16 cellular contexts compared by ENCODE assay signal in genomic region chr18:5197461-5197860, GRCh38. TPM values are rescaled to one million over a fixed set of nuclear protein-coding genes. Genes with fewer than 3 reads are reported as not detected.
DNase-seq lines count a peak whose midpoint lies in the region; ATAC-seq and TF ChIP-seq lines count a peak whose summit lies in the region.
"Had no signal": no experiment of that assay in that cellular context is flagged by ENCODE, and none has a peak within 500 bp of the region (broad histone marks: within the 10 kb centered on the region; RNA-seq: fewer than 3 reads in every experiment).

No MANE protein-coding gene starts in this region.

- H3K18ac ChIP-seq in H9 (ENCODE audit: insufficient read length, low read depth, low read length) (no peak overlapping the region), mesendoderm (ENCODE audit: low read length) (no peak overlapping the region)

- H3K36me3 ChIP-seq in mesendoderm (ENCODE audit: control insufficient read depth, insufficient read depth, low read length), result no peaks in the 10 kb centered on the region

- peaks cover 17 to 18% of the 10 kb centered on the region in 2 experiments for H3K4me1 Mint-ChIP-seq in H9
- peaks cover 15% of the 10 kb centered on the region for H3K4me1 Mint-ChIP-seq in activated naive CD8-positive, alpha-beta T cell treated with anti-CD3 and anti-CD28 coated beads for 36 hours

- peak overlapping the region; percentile 70 to 89 for H3K4me3 Mint-ChIP-seq in H9
- peak overlapping the region; percentile 10 for H3K4me3 Mint-ChIP-seq in activated naive CD8-positive, alpha-beta T cell treated with anti-CD3 and anti-CD28 coated beads for 36 hours
- H3K4me3 Mint-ChIP-seq: activated CD4-positive, alpha-beta memory T cell treated with anti-CD3 and anti-CD28 coated beads, Interleukin-2, amount 10 ng/mL, durations not matched to agents 7 days and 5 days; memory B cell had no signal

- H2AK5ac ChIP-seq in H9 (ENCODE audit: insufficient read length, low read length) (no peak overlapping the region), mesendoderm (ENCODE audit: low read length) (no peak overlapping the region)

- H3K23ac ChIP-seq in H9 (ENCODE audit: insufficient read length, low read depth, low read length), result no peak overlapping the region
- H3K23ac ChIP-seq in mesendoderm (ENCODE audit: low read length), result no peak overlapping the region

- H3K27ac Mint-ChIP-seq in H9, result no peak overlapping the region
- no peak overlapping the region for H3K27ac Mint-ChIP-seq in activated naive CD8-positive, alpha-beta T cell treated with anti-CD3 and anti-CD28 coated beads for 36 hours
- H3K27ac Mint-ChIP-seq: activated CD4-positive, alpha-beta memory T cell treated with anti-CD3 and anti-CD28 coated beads, Interleukin-2, amount 10 ng/mL, durations not matched to agents 7 days and 5 days; memory B cell had no signal

- DNase-seq in COLO668 (lab: John Stamatoyannopoulos, UW; ENCODE audit: unreplicated experiment), result peak; percentile 18
- peak; percentile 43 for DNase-seq in H9
- no peak for DNase-seq in activated naive CD8-positive, alpha-beta T cell treated with anti-CD3 and anti-CD28 coated beads for 36 hours
- peak; percentile 23 for DNase-seq in mesendoderm
- DNase-seq in effector CD8-positive, alpha-beta T cell (lab: John Stamatoyannopoulos, UW), result no peak
- no peak for DNase-seq in NOMO-1 (lab: John Stamatoyannopoulos, UW; ENCODE audit: unreplicated experiment in 2 of 2)
- DNase-seq: activated CD4-positive, alpha-beta memory T cell treated with anti-CD3 and anti-CD28 coated beads, Interleukin-2, amount 10 ng/mL, durations not matched to agents 7 days and 5 days; activated effector memory CD4-positive, alpha-beta T cell treated with anti-CD3 and anti-CD28 coated beads, Interleukin-2, amount 50 U/mL, for 16 hours; DMS153; NCI-H187; SIG-M5 had no signal

- H3K79me2 ChIP-seq in H9 (ENCODE audit: insufficient read depth, low read length), result no peaks in the 10 kb centered on the region
- H3K79me2 ChIP-seq in mesendoderm (ENCODE audit: control insufficient read depth, insufficient read depth, low read length), result no peaks in the 10 kb centered on the region

- no peak overlapping the region for H3K14ac ChIP-seq in H9 (ENCODE audit: insufficient read depth, low read length)

- no peak overlapping the region for H2AFZ ChIP-seq in H9 (ENCODE audit: low read length)

- no peak overlapping the region for H3K4me3 ChIP-seq in mesendoderm (ENCODE audit: low read length)

- no peak overlapping the region for H2BK12ac ChIP-seq in H9 (ENCODE audit: insufficient read length, low read depth, low read length)

- no peaks in the 10 kb centered on the region for H4K20me1 ChIP-seq in H9 (ENCODE audit: control insufficient read depth, insufficient read depth, insufficient read length)

- H4K5ac ChIP-seq in H9 (ENCODE audit: insufficient read length, low read depth, low read length), result no peak overlapping the region
- H4K5ac ChIP-seq in mesendoderm (ENCODE audit: low read length), result no peak overlapping the region

- TF ChIP-seq CTCF in H9 (conservative IDR thresholded peaks at IDR 0.05), result no peak

- H3K9me3 Mint-ChIP-seq in H9, result no peaks in the 10 kb centered on the region; a peak in 1 of 5 replicates
- no peaks in the 10 kb centered on the region for H3K9me3 Mint-ChIP-seq in activated naive CD8-positive, alpha-beta T cell treated with anti-CD3 and anti-CD28 coated beads for 36 hours
- H3K9me3 Mint-ChIP-seq: activated CD4-positive, alpha-beta memory T cell treated with anti-CD3 and anti-CD28 coated beads, Interleukin-2, amount 10 ng/mL, durations not matched to agents 7 days and 5 days; memory B cell had no signal

- H3K4ac ChIP-seq in H9 (ENCODE audit: low read depth, low read length) (no peak overlapping the region), mesendoderm (ENCODE audit: low read depth, low read length) (no peak overlapping the region)

- peak overlapping the region; percentile 86 for H3K4me2 ChIP-seq in H9 (ENCODE audit: insufficient read depth, insufficient read length, low read length)
- peak overlapping the region; percentile 67 for H3K4me2 ChIP-seq in mesendoderm (ENCODE audit: low read length)

- H3K27me3 Mint-ChIP-seq in H9 (ENCODE audit: low read depth), result peaks cover 88% of the 10 kb centered on the region
- H3K27me3 Mint-ChIP-seq in activated naive CD8-positive, alpha-beta T cell treated with anti-CD3 and anti-CD28 coated beads for 36 hours, result peaks cover 51% of the 10 kb centered on the region

- no peak overlapping the region for H3T11ph ChIP-seq in H9 (ENCODE audit: low read length)

- H3K27me3 ChIP-seq in H9 (ENCODE audit: insufficient read depth, low read length) (peaks cover 27% of the 10 kb centered on the region), mesendoderm (ENCODE audit: insufficient read depth, low read length, poor library complexity) (peaks cover 22% of the 10 kb centered on the region)

- H2BK15ac ChIP-seq in H9 (ENCODE audit: low read depth, low read length), result no peak overlapping the region
- H2BK15ac ChIP-seq in mesendoderm (replicated peaks; ENCODE audit: low read depth), result no peak overlapping the region

- WGBS in H9 (ENCODE audit: extremely low coverage, insufficient read length, low lambda C conversion rate), result no CpG with 5 or more reads among the region's 18 CpGs
- WGBS in mesendoderm (ENCODE audit: extremely low coverage, insufficient coverage, low lambda C conversion rate), result no CpG with 5 or more reads among the region's 18 CpGs

- H2BK120ac ChIP-seq in H9 (ENCODE audit: low read depth, low read length, poor library complexity, severe bottlenecking), result no peak overlapping the region
- no peak overlapping the region for H2BK120ac ChIP-seq in mesendoderm (ENCODE audit: low read depth, low read length)

- H3K9me3 ChIP-seq in H9 (ENCODE audit: control insufficient read depth, low read depth, low read length), result no peaks in the 10 kb centered on the region

- H3K4me1 ChIP-seq in H9 (ENCODE audit: insufficient read depth, low read length), result no peaks in the 10 kb centered on the region
- no peaks in the 10 kb centered on the region for H3K4me1 ChIP-seq in mesendoderm (ENCODE audit: control insufficient read depth, low read depth, low read length)

- H2BK20ac ChIP-seq in H9 (ENCODE audit: low read depth, low read length, poor library complexity, severe bottlenecking), result no peak overlapping the region

- H3K79me1 ChIP-seq in H9 (ENCODE audit: insufficient read depth, low read depth, low read length, poor library complexity, severe bottlenecking) (no peaks in the 10 kb centered on the region), mesendoderm (ENCODE audit: low read length) (no peaks in the 10 kb centered on the region)

- H4K8ac ChIP-seq in H9 (replicated peaks; ENCODE audit: insufficient read length, low read depth, low read length), result no peak overlapping the region
- H4K8ac ChIP-seq in mesendoderm (ENCODE audit: low read depth, low read length), result no peak overlapping the region

- no peak overlapping the region for H4K91ac ChIP-seq in H9 (ENCODE audit: insufficient read length, low read depth, low read length)

- no peak overlapping the region for H3K9ac ChIP-seq in H9 (ENCODE audit: extremely low read depth, insufficient read length, low read length)
- H3K9ac ChIP-seq in mesendoderm (ENCODE audit: low read length), result no peak overlapping the region

- no peak for ATAC-seq in GM21825 (IDR thresholded peaks at IDR 0.05; ENCODE audit: unreplicated experiment)
- ATAC-seq in HG03025 (IDR thresholded peaks at IDR 0.05; ENCODE audit: low FRiP score, unreplicated experiment), result no peak
- ATAC-seq: HCT116 had no signal

- H2BK5ac ChIP-seq in H9 (ENCODE audit: insufficient read length, low read length) (no peak overlapping the region), mesendoderm (ENCODE audit: low read length) (no peak overlapping the region)

- no peak overlapping the region for H3K56ac ChIP-seq in H9 (ENCODE audit: insufficient read length, low read depth, low read length)
- no peak overlapping the region for H3K56ac ChIP-seq in mesendoderm (ENCODE audit: low read length)

- H3K23me2 ChIP-seq in H9 (ENCODE audit: insufficient read length, low read depth, low read length, poor library complexity, severe bottlenecking), result peaks cover 17% of the 10 kb centered on the region

- H3K27ac ChIP-seq in H9 (ENCODE audit: insufficient read length, low read depth, low read length) (no peak overlapping the region), mesendoderm (ENCODE audit: low read depth, low read length) (no peak overlapping the region)

- no peaks in the 10 kb centered on the region; a peak in 1 of 7 replicates for H3K36me3 Mint-ChIP-seq in H9 (ENCODE audit: insufficient read depth in 1 of 3, low read depth in 3 of 3)
- peaks cover 2% of the 10 kb centered on the region for H3K36me3 Mint-ChIP-seq in activated naive CD8-positive, alpha-beta T cell treated with anti-CD3 and anti-CD28 coated beads for 36 hours
- H3K36me3 Mint-ChIP-seq: memory B cell had no signal

RNA-seq across cellular contexts. Expression of gene AKAIN1, which starts 0.4 kb away (rescaled TPM):
- not detected in 2 replicates for total RNA-seq in H9 (2021)
- not detected for total RNA-seq in activated naive CD8-positive, alpha-beta T cell treated with anti-CD3 and anti-CD28 coated beads for 36 hours
- not detected for polyA plus RNA-seq in mesendoderm (2013, experiment 1 of 2)
- not detected for polyA plus RNA-seq in mesendoderm (2013, experiment 2 of 2)
- total RNA-seq: activated CD4-positive, alpha-beta memory T cell treated with anti-CD3 and anti-CD28 coated beads, Interleukin-2, amount 10 ng/mL, durations not matched to agents 7 days and 5 days; osteocyte had no signal

Comparison
In these comparisons a context has a peak if more than half of its experiments do, and no peak if none do; other contexts are left out.
1. DNase-seq: peak in COLO668 (single experiment), H9 (single experiment) and mesendoderm (single experiment); none in activated naive CD8-positive, alpha-beta T cell treated with anti-CD3 and anti-CD28 coated beads for 36 hours (single experiment), effector CD8-positive, alpha-beta T cell (single experiment) and NOMO-1 (0 of 2).